ENCODE assay signal across 9 cellular contexts in genomic region chr9:22052376-22052945, GRCh38. TPM values are rescaled to one million over a fixed set of nuclear protein-coding genes. Genes with fewer than 3 reads are reported as not detected.
DNase-seq lines count a peak whose midpoint lies in the region; ATAC-seq, FAIRE-seq and TF ChIP-seq lines count a peak whose summit lies in the region.
"Had no signal": no experiment of that assay in that cellular context is flagged by ENCODE, and none has a peak within 500 bp of the region (broad histone marks: within the 10 kb centered on the region; RNA-seq: fewer than 3 reads in every experiment).

No MANE protein-coding gene starts in this region.

- H3K27ac Mint-ChIP-seq in neural progenitor cell, result no peak overlapping the region

- H3K4me1 ChIP-seq in adipocyte (ENCODE audit: control insufficient read depth, insufficient read depth, low read length), result peaks cover 24% of the 10 kb centered on the region
- H3K4me1 ChIP-seq in neural progenitor cell, result peaks cover 8% of the 10 kb centered on the region

- H3K9me3 Mint-ChIP-seq in neural progenitor cell, result no peaks in the 10 kb centered on the region

- H3K36me3 Mint-ChIP-seq in neural progenitor cell, result no peaks in the 10 kb centered on the region

- H3K9ac ChIP-seq in adipocyte (ENCODE audit: low read length), result no peak overlapping the region
- no peak overlapping the region for H3K9ac ChIP-seq in neural progenitor cell

- TF ChIP-seq CTCF in GM12865 (IDR thresholded peaks at IDR 0.05; ENCODE audit: insufficient read depth, low read depth, low read length, missing control alignments) (no peak), neural progenitor cell (IDR thresholded peaks at IDR 0.05) (no peak)

- H3K27ac ChIP-seq in neural progenitor cell, result no peak overlapping the region

- no peaks in the 10 kb centered on the region for H3K36me3 ChIP-seq in adipocyte (ENCODE audit: control insufficient read depth, insufficient read depth, low read length, severe bottlenecking)
- no peaks in the 10 kb centered on the region for H3K36me3 ChIP-seq in neural progenitor cell

- H3K27me3 Mint-ChIP-seq in neural progenitor cell (ENCODE audit: insufficient read depth, low read depth), result no peaks in the 10 kb centered on the region

- peaks cover 12% of the 10 kb centered on the region for H3K4me1 Mint-ChIP-seq in neural progenitor cell

- H3K9me3 ChIP-seq in adipocyte (ENCODE audit: control insufficient read depth, low read length) (no peaks in the 10 kb centered on the region), neural progenitor cell (ENCODE audit: low read depth) (no peaks in the 10 kb centered on the region)

- no peak overlapping the region for H2AFZ ChIP-seq in neural progenitor cell (replicated peaks)

- H3F3A ChIP-seq in neural progenitor cell (ENCODE audit: low read depth), result no peaks in the 10 kb centered on the region

- H4K20me1 ChIP-seq in neural progenitor cell (ENCODE audit: low read depth), result no peaks in the 10 kb centered on the region

- FAIRE-seq in HTR-8/SVneo (lab: Jason Lieb, UNC), result no peak
- FAIRE-seq: K562 had no signal

- H3K27me3 ChIP-seq in adipocyte (replicated peaks; ENCODE audit: control insufficient read depth, insufficient read depth, low read length), result no peaks in the 10 kb centered on the region
- no peaks in the 10 kb centered on the region for H3K27me3 ChIP-seq in neural progenitor cell

- no peaks in the 10 kb centered on the region for H3K79me2 ChIP-seq in neural progenitor cell (ENCODE audit: low read depth)

- H3K4me3 ChIP-seq in GM12865 (ENCODE audit: low read depth, low read length) (no peak overlapping the region), adipocyte (ENCODE audit: low read length) (no peak overlapping the region), neural progenitor cell (no peak overlapping the region)
- H3K4me3 ChIP-seq: K562 had no signal

- ATAC-seq in HG03571 (IDR thresholded peaks at IDR 0.05; ENCODE audit: unreplicated experiment), result no peak
- ATAC-seq: K562 had no signal

- no peak overlapping the region for H3K4me2 ChIP-seq in neural progenitor cell

- DNase-seq in GM12865 (ENCODE audit: low read depth), result peak; percentile 27
- peak; percentile 41 for DNase-seq in HTR-8/SVneo (ENCODE audit: insufficient read length, low spot score)
- peak; percentile 79 for DNase-seq in adipocyte (ENCODE audit: low read depth)
- DNase-seq in neural progenitor cell (ENCODE audit: low spot score), result peak; percentile 34
- DNase-seq in NCI-H2171 treated with DMSO at 0.1 percent for 48 hours (lab: John Stamatoyannopoulos, UW), result no peak
- no peak for DNase-seq in NCI-H2227 treated with DMSO at 0.1 percent for 48 hours (lab: John Stamatoyannopoulos, UW)
- no peak for DNase-seq in H4 (ENCODE audit: low spot score)

- H3K4me3 Mint-ChIP-seq in neural progenitor cell, result no peak overlapping the region

RNA-seq across cellular contexts. Expression of gene CDKN2B, which starts 43.4 kb away (rescaled TPM):
- total RNA-seq in neural progenitor cell (ENCODE audit: low replicate concordance), result 0.06 and 0.07 TPM in 2 replicates
- not detected in 2 replicates for total RNA-seq in H4 (2014; rRNA removed; shearing (Covaris generic))
- total RNA-seq: K562 had no signal

RNA-seq across cellular contexts. Expression of gene CDKN2B-AS1, which starts 57.9 kb away (rescaled TPM):
- total RNA-seq in neural progenitor cell (ENCODE audit: low replicate concordance), result not detected in 2 replicates
- total RNA-seq in H4 (2014; rRNA removed; shearing (Covaris generic)), result not detected in 2 replicates
- total RNA-seq: K562 had no signal

RNA-seq across cellular contexts. Expression of gene CDKN2A, which starts 58.3 kb away (rescaled TPM):
- total RNA-seq in neural progenitor cell (ENCODE audit: low replicate concordance), result not detected in 2 replicates
- 0.39 and 0.68 TPM in 2 replicates for total RNA-seq in H4 (2014; rRNA removed; shearing (Covaris generic))
- total RNA-seq: K562 had no signal

Comparison
In these comparisons a context has a peak if more than half of its experiments do, and no peak if none do; other contexts are left out.
1. DNase-seq: peak in GM12865 (single experiment), HTR-8/SVneo (single experiment), adipocyte (single experiment) and neural progenitor cell (single experiment); none in NCI-H2171 treated with DMSO at 0.1 percent for 48 hours (single experiment), NCI-H2227 treated with DMSO at 0.1 percent for 48 hours (single experiment) and H4 (single experiment).